Comparison of ENCODE assay signal across 22 cellular contexts in genomic region chr9:111013707-111014106, GRCh38. TPM values are rescaled to one million over a fixed set of nuclear protein-coding genes. Genes with fewer than 3 reads are reported as not detected.
"Had no signal": no experiment of that assay in that cellular context is flagged by ENCODE, and none has a peak within 500 bp of the region (broad histone marks: within the 10 kb centered on the region; RNA-seq: fewer than 3 reads in every experiment).

No MANE protein-coding gene starts in this region.

- DNase-seq: hippocampal formation; kidney glomerular epithelial cell; left cardiac atrium; left lung; lower lobe of right lung; mammary epithelial cell; mesenchymal stem cell; naive thymus-derived CD4-positive, alpha-beta T cell; ovary; right lobe of liver; stimulated activated CD4-positive, alpha-beta T cell treated with anti-CD3 and anti-CD28 coated beads, Interleukin-1b, Interleukin-23, amount 100 ng/mL, for 48 hours; stimulated activated CD4-positive, alpha-beta T cell treated with anti-CD3 and anti-CD28 coated beads, Interleukin-2, amount 100 ng/mL, for 48 hours; stimulated activated CD4-positive, alpha-beta T cell treated with anti-CD3 and anti-CD28 coated beads, Interleukin-4, amount 100 ng/mL, for 4 hours; stimulated activated CD8-positive, alpha-beta memory T cell treated with anti-CD3 and anti-CD28 coated beads, Interleukin-4, amount 100 ng/mL, for 48 hours; stimulated activated naive CD4-positive, alpha-beta T cell treated with Interleukin-2 at 50 U/mL for 16 hours; stimulated activated naive CD8-positive, alpha-beta T cell treated with anti-CD3 and anti-CD28 coated beads, Interleukin-15, amount 100 ng/mL, for 72 hours; testis; thyroid gland; trophoblast cell; uterus had no signal

- H3K4me2 ChIP-seq: smooth muscle cell had no signal

- H3K9me3 ChIP-seq: left lung, lower lobe of right lung, ovary, right atrium auricular region, right lobe of liver, testis, thyroid gland, uterus had no signal

- H3K4me1 ChIP-seq: right atrium auricular region, right lobe of liver, uterus had no signal

- H3K27me3 ChIP-seq: left lung, ovary, right atrium auricular region, right lobe of liver, testis, thyroid gland, uterus had no signal

- H3K4me3 ChIP-seq: left lung, lower lobe of right lung, ovary, right atrium auricular region, right lobe of liver, smooth muscle cell, testis, thyroid gland, uterus had no signal

- H3K27ac ChIP-seq: left lung, lower lobe of right lung, ovary, right atrium auricular region, right lobe of liver, thyroid gland, uterus had no signal

- H3K36me3 ChIP-seq: left lung, lower lobe of right lung, ovary, right atrium auricular region, right lobe of liver, thyroid gland, uterus had no signal

RNA-seq across cellular contexts. Expression of gene LPAR1, which starts 24.6 kb away (rescaled TPM):
- polyA plus RNA-seq: naive thymus-derived CD4-positive, alpha-beta T cell had no signal
